In genomic region chr1:161185732-161186311, GRCh38 we compare ENCODE assay signal across 1 cellular context.
TF ChIP-seq lines count a peak whose summit lies in the region.

No MANE protein-coding gene starts in this region.

TF ChIP-seq in IMR-90, 13 proteins besides CTCF, POLR2A, EP300 and RAD21 (continued from another document):
- TF ChIP-seq CHD1 (IDR thresholded peaks at IDR 0.05; ENCODE audit: low read depth, low read length) (no peak), BHLHE40 (IDR thresholded peaks at IDR 0.05; ENCODE audit: low read depth, low read length) (no peak), ELK1 (IDR thresholded peaks at IDR 0.05; ENCODE audit: borderline replicate concordance, low read depth, low read length) (no peak), FOS (IDR thresholded peaks at IDR 0.05; ENCODE audit: low read depth, low read length) (no peak)
